ENCODE assay signal across 8 cellular contexts in genomic region chr7:32727483-32728411, GRCh38.
DNase-seq lines count a peak whose midpoint lies in the region; ATAC-seq and FAIRE-seq lines count a peak whose summit lies in the region.
"Not testable (repeated sequence)": the region's sequence is repeated elsewhere in the genome, so short reads cannot be mapped to it uniquely, and the experiment has no call there.

No MANE protein-coding gene starts in this region.

- not testable (repeated sequence) for H4K20me1 ChIP-seq in GM23248 (ENCODE audit: insufficient read depth)

- peak; percentile 37 for ATAC-seq in stimulated activated naive CD8-positive, alpha-beta T cell treated with anti-CD3 and anti-CD28 coated beads, Interleukin-15, Interleukin-2, amounts not matched to agents 100 U/mL and 50 U/mL, for 24 hours

- not testable (repeated sequence) for FAIRE-seq in RCC 7860 (lab: Jason Lieb, UNC)

- H3K9ac ChIP-seq in GM23248, result peak overlapping the region; percentile 79
- H3K9ac ChIP-seq in mucosa of stomach (ENCODE audit: low read length), result peak overlapping the region; percentile 69

- not testable (repeated sequence) for H3F3A ChIP-seq in GM23248 (ENCODE audit: insufficient read depth)

- not testable (repeated sequence) for H3K9me3 ChIP-seq in GM23248 (ENCODE audit: low read depth); mucosa of stomach (ENCODE audit: control insufficient read depth, low read length)

- H3K36me3 ChIP-seq in GM23248 (ENCODE audit: low read depth); mucosa of stomach (ENCODE audit: control insufficient read depth, insufficient read depth, low read length): not testable (repeated sequence)

- peak overlapping the region; percentile 57 for H3K27ac ChIP-seq in GM23248

- peak overlapping the region; percentile 91 for H2AFZ ChIP-seq in GM23248

- not testable (repeated sequence) for H3K9me2 ChIP-seq in GM23248 (ENCODE audit: insufficient read depth)

- H3K27me3 ChIP-seq in GM23248 (replicated peaks; ENCODE audit: insufficient read depth); mucosa of stomach (ENCODE audit: control insufficient read depth, insufficient read depth, low read length): not testable (repeated sequence)

- not testable (repeated sequence) for H3K4me1 ChIP-seq in GM23248 (ENCODE audit: insufficient read depth); mucosa of stomach (ENCODE audit: control insufficient read depth, insufficient read depth, low read length)

- H3K4me3 ChIP-seq in GM23248, result peak overlapping the region; percentile 87
- H3K4me3 ChIP-seq in mucosa of stomach (ENCODE audit: low read length), result peak overlapping the region; percentile 14

- in situ Hi-C loops in GM23248 (cut with MboI), result not testable (repeated sequence)

- H3K79me2 ChIP-seq in GM23248 (ENCODE audit: insufficient read depth), result peaks cover 17% of the 10 kb centered on the region

- H3K4me2 ChIP-seq in GM23248 (ENCODE audit: unreplicated experiment), result peak overlapping the region; percentile 74

- peak; percentile 59 for DNase-seq in ELF-1 (ENCODE audit: low read depth, low spot score)
- peak; percentile 69 for DNase-seq in GM23248
- peak; percentile 30 for DNase-seq in HuH-7 (ENCODE audit: low spot score)
- peak; percentile 37 for DNase-seq in RCC 7860 (ENCODE audit: low spot score)
- peak; percentile 1 for DNase-seq in activated effector memory CD4-positive, alpha-beta T cell treated with Interleukin-2 at 50 U/mL for 16 hours
- DNase-seq in fibroblast of peridontal ligament (ENCODE audit: extremely low read depth), result peak; percentile 18
- peak; percentile 47 for DNase-seq in stimulated activated naive CD8-positive, alpha-beta T cell treated with anti-CD3 and anti-CD28 coated beads, Interleukin-15, Interleukin-2, amounts not matched to agents 100 U/mL and 50 U/mL, for 24 hours

- 7 to 8% methylated on average over 42 of the region's 66 CpGs for WGBS in GM23248 (ENCODE audit: low coverage in 1 of 2, low lambda C conversion rate in 2 of 2, missing lambda C conversion rate in 2 of 2), 2 experiments

Comparison
In these comparisons a context has a peak if more than half of its experiments do, and no peak if none do; other contexts are left out.
1. Peak in every context shown above with its lines: DNase-seq, ATAC-seq, H3K4me3 ChIP-seq and H3K27ac ChIP-seq.
2. DNase-seq: peak in every context shown above with its lines; median percentile 69 in GM23248; 59 in ELF-1; 47 in stimulated activated naive CD8-positive, alpha-beta T cell treated with anti-CD3 and anti-CD28 coated beads, Interleukin-15, Interleukin-2, amounts not matched to agents 100 U/mL and 50 U/mL, for 24 hours; 37 in RCC 7860; 30 in HuH-7; 18 in fibroblast of peridontal ligament; 1 in activated effector memory CD4-positive, alpha-beta T cell treated with Interleukin-2 at 50 U/mL for 16 hours.